ENCODE assay signal across 19 cellular contexts in genomic region chr17:20123209-20123608, GRCh38.
"Had no signal": no experiment of that assay in that cellular context is flagged by ENCODE, and none has a peak within 500 bp of the region (broad histone marks: within the 10 kb centered on the region; RNA-seq: fewer than 3 reads in every experiment).

No MANE protein-coding gene starts in this region.

- ATAC-seq: effector memory CD8-positive, alpha-beta T cell; gastrocnemius medialis; naive thymus-derived CD4-positive, alpha-beta T cell; stimulated activated effector memory CD8-positive, alpha-beta T cell treated with anti-CD3 and anti-CD28 coated beads, Interleukin-12 subunit alpha, Interleukin-12 subunit beta, amount 100 ng/mL, for 72 hours; stimulated activated naive CD8-positive, alpha-beta T cell treated with anti-CD3 and anti-CD28 coated beads, Interleukin-15, amount 100 ng/mL, for 72 hours had no signal

- FAIRE-seq: keratinocyte, pancreas, small intestine had no signal

- DNase-seq: activated CD4-positive, alpha-beta T cell treated with anti-CD3 and anti-CD28 coated beads for 48 hours; activated CD4-positive, alpha-beta T cell treated with anti-CD3 and anti-CD28 coated beads, Interleukin-2, amount 50 U/mL, for 48 hours; activated CD8-positive, alpha-beta memory T cell treated with anti-CD3 and anti-CD28 coated beads for 24 hours; activated effector memory CD4-positive, alpha-beta T cell treated with Interleukin-2 at 50 U/mL for 16 hours; activated naive CD4-positive, alpha-beta T cell treated with Interleukin-2 at 50 U/mL for 16 hours; effector memory CD8-positive, alpha-beta T cell; erythroblast; gastrocnemius medialis; glutamatergic neuron; naive thymus-derived CD4-positive, alpha-beta T cell; pancreas; sigmoid colon; small intestine; stimulated activated CD4-positive, alpha-beta T cell treated with anti-CD3 and anti-CD28 coated beads, Interleukin-4, amount 100 ng/mL, for 24 hours; stimulated activated naive CD8-positive, alpha-beta T cell treated with anti-CD3 and anti-CD28 coated beads, Interleukin-15, amount 100 ng/mL, for 72 hours; tibial artery; upper lobe of right lung had no signal
